ENCODE assay signal across 13 cellular contexts in genomic region chr4:81651500-81651899, GRCh38.
DNase-seq lines count a peak whose midpoint lies in the region; ATAC-seq lines count a peak whose summit lies in the region.
"Had no signal": no experiment of that assay in that cellular context is flagged by ENCODE, and none has a peak within 500 bp of the region (broad histone marks: within the 10 kb centered on the region; RNA-seq: fewer than 3 reads in every experiment).

No MANE protein-coding gene starts in this region.

- H3K79me1 ChIP-seq in mesendoderm (ENCODE audit: low read length), result no peaks in the 10 kb centered on the region

- H3K9ac ChIP-seq in mesendoderm (ENCODE audit: low read length), result no peak overlapping the region

- no CpG with 5 or more reads among the region's 1 CpG for WGBS in mesendoderm (ENCODE audit: extremely low coverage, insufficient coverage, low lambda C conversion rate)

- H3K27ac ChIP-seq in mesendoderm (ENCODE audit: low read depth, low read length), result peak overlapping the region; percentile 79
- H3K27ac ChIP-seq: SJCRH30 had no signal

- H2BK5ac ChIP-seq in mesendoderm (ENCODE audit: low read length), result peak overlapping the region; percentile 57

- no peak overlapping the region for H2AK5ac ChIP-seq in mesendoderm (ENCODE audit: low read length)

- no peak overlapping the region for H3K4ac ChIP-seq in mesendoderm (ENCODE audit: low read depth, low read length)

- no peaks in the 10 kb centered on the region for H3K27me3 ChIP-seq in mesendoderm (ENCODE audit: insufficient read depth, low read length, poor library complexity)
- H3K27me3 ChIP-seq: SJCRH30 had no signal

- no peak overlapping the region for H4K5ac ChIP-seq in mesendoderm (ENCODE audit: low read length)

- H2BK15ac ChIP-seq in mesendoderm (replicated peaks; ENCODE audit: low read depth), result no peak overlapping the region

- no peak for ATAC-seq in GM21381 (IDR thresholded peaks at IDR 0.05; ENCODE audit: unreplicated experiment)

- H3K18ac ChIP-seq in mesendoderm (ENCODE audit: low read length), result peak overlapping the region; percentile 83

- H4K8ac ChIP-seq in mesendoderm (ENCODE audit: low read depth, low read length), result peak overlapping the region; percentile 94

- no peaks in the 10 kb centered on the region for H3K27me3 Mint-ChIP-seq in activated naive CD8-positive, alpha-beta T cell treated with anti-CD3 and anti-CD28 coated beads for 36 hours

- H3K4me3 Mint-ChIP-seq in activated naive CD8-positive, alpha-beta T cell treated with anti-CD3 and anti-CD28 coated beads for 36 hours, result no peak overlapping the region
- H3K4me3 Mint-ChIP-seq: neural crest cell had no signal

- H3K36me3 ChIP-seq in mesendoderm (ENCODE audit: control insufficient read depth, insufficient read depth, low read length), result no peaks in the 10 kb centered on the region
- H3K36me3 ChIP-seq: SJCRH30 had no signal

- H3K56ac ChIP-seq in mesendoderm (ENCODE audit: low read length), result no peak overlapping the region

- H3K4me2 ChIP-seq in mesendoderm (ENCODE audit: low read length), result no peak overlapping the region

- no peak overlapping the region for H3K23ac ChIP-seq in mesendoderm (ENCODE audit: low read length)

- DNase-seq in NCI-H2029 (lab: John Stamatoyannopoulos, UW) (peak; percentile 50), NCI-H2029 treated with DMSO at 0.1 percent for 48 hours (lab: John Stamatoyannopoulos, UW) (no peak), mesendoderm (peak; percentile 80), NCI-H1436 treated with DMSO at 0.1 percent for 48 hours (lab: John Stamatoyannopoulos, UW) (no peak), posterior cingulate gyrus (no peak)
- peak; percentile 37 for DNase-seq in Jurkat, Clone E6-1 (ENCODE audit: low read depth, low spot score)
- no peak for DNase-seq in activated naive CD8-positive, alpha-beta T cell treated with anti-CD3 and anti-CD28 coated beads for 36 hours
- DNase-seq: ACHN; activated effector memory CD4-positive, alpha-beta T cell treated with anti-CD3 and anti-CD28 coated beads, Interleukin-2, amount 50 U/mL, for 16 hours; Karpas-422; SJCRH30 had no signal

- peak overlapping the region; percentile 92 for H2BK120ac ChIP-seq in mesendoderm (ENCODE audit: low read depth, low read length)

- H3K36me3 Mint-ChIP-seq in activated naive CD8-positive, alpha-beta T cell treated with anti-CD3 and anti-CD28 coated beads for 36 hours, result peaks cover 6% of the 10 kb centered on the region

- intact Hi-C loops in posterior cingulate gyrus (cut with DNase I), result no loop called here

- H3K27ac Mint-ChIP-seq in activated naive CD8-positive, alpha-beta T cell treated with anti-CD3 and anti-CD28 coated beads for 36 hours, result peak overlapping the region; percentile 87

- H3K4me3 ChIP-seq in Jurkat, Clone E6-1 (ENCODE audit: low read length), result no peak overlapping the region
- no peak overlapping the region for H3K4me3 ChIP-seq in mesendoderm (ENCODE audit: low read length)
- H3K4me3 ChIP-seq: SJCRH30 had no signal

- peaks cover 10% of the 10 kb centered on the region for H3K4me1 ChIP-seq in mesendoderm (ENCODE audit: control insufficient read depth, low read depth, low read length)
- H3K4me1 ChIP-seq: SJCRH30 had no signal

- H3K4me1 Mint-ChIP-seq in activated naive CD8-positive, alpha-beta T cell treated with anti-CD3 and anti-CD28 coated beads for 36 hours, result peaks cover 63% of the 10 kb centered on the region

- peaks cover 6% of the 10 kb centered on the region for H3K9me3 Mint-ChIP-seq in activated naive CD8-positive, alpha-beta T cell treated with anti-CD3 and anti-CD28 coated beads for 36 hours

- H3K79me2 ChIP-seq in mesendoderm (ENCODE audit: control insufficient read depth, insufficient read depth, low read length), result no peaks in the 10 kb centered on the region

Comparison
In these comparisons a context has a peak if more than half of its experiments do, and no peak if none do; other contexts are left out.
1. DNase-seq: peak in NCI-H2029 (single experiment), Jurkat, Clone E6-1 (single experiment) and mesendoderm (single experiment); none in NCI-H2029 treated with DMSO at 0.1 percent for 48 hours (single experiment), activated naive CD8-positive, alpha-beta T cell treated with anti-CD3 and anti-CD28 coated beads for 36 hours (single experiment), NCI-H1436 treated with DMSO at 0.1 percent for 48 hours (single experiment) and posterior cingulate gyrus (0 of 10).